ENCODE assay signal across 1 cellular context in the genomic region with DNA sequence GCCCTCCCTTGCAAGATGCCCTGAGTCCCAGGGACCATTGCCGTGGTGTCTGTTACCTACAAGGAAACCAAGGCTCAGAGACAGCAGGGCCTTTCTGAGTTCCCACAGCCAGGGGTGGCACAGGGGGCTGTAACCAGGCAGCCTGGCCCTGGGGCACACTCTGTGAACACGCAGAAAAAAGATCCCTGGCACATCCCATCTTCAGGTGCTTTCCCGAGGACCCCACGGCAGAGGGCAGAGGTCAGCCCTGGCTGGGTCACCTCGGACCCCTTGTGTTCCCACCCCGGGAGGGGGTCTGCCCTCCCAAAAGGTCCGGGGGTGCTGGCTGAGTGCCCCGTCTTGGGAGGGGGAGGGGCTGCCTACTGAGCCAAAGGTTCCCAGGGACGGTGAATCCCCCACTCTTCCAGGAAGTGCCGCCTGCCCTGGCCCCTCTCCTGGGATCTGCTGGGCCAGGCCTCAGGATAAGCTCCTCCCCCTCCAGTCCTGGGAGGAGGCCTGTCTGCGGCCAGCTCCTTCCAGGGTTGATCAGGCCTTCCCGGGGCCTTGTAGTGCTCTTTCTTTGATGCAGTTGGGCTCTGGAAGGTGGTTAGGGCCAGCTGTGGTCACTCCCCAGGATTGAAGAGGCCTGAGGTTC.
A peak's percentile ranks its signal among the peaks of the same experiment; 100 is the strongest.
TF ChIP-seq lines count a peak whose summit lies in the region.

No MANE protein-coding gene starts in this region.

TF ChIP-seq in K562, 482 proteins besides CTCF, POLR2A, EP300 and RAD21:
- peak; percentile 33; the same call in 1 of the 2 replicates for TF ChIP-seq ZBTB7A (IDR thresholded peaks at IDR 0.05; ENCODE audit: borderline replicate concordance, control insufficient read depth, low read depth, low read length)
- peak; percentile 55 for TF ChIP-seq ZFX (CRISPR knock-in tag; IDR thresholded peaks at IDR 0.05)
- TF ChIP-seq PTBP1 (IDR thresholded peaks at IDR 0.05; ENCODE audit: low read depth, low read length): no peak
- no peak for TF ChIP-seq ZNF224 (CRISPR knock-in tag; IDR thresholded peaks at IDR 0.05)
- 0 out of 4 replicates have a peak, but pooled peaks of 1 of the 2 experiments have one; percentile 31 for TF ChIP-seq UBTF (IDR thresholded peaks at IDR 0.05; ENCODE audit: borderline replicate concordance in 1 of 2, low read depth in 2 of 2, low read length in 2 of 2)
- TF ChIP-seq KDM2B (CRISPR knock-in tag; IDR thresholded peaks at IDR 0.05): no peak
- TF ChIP-seq, protein P1, sequence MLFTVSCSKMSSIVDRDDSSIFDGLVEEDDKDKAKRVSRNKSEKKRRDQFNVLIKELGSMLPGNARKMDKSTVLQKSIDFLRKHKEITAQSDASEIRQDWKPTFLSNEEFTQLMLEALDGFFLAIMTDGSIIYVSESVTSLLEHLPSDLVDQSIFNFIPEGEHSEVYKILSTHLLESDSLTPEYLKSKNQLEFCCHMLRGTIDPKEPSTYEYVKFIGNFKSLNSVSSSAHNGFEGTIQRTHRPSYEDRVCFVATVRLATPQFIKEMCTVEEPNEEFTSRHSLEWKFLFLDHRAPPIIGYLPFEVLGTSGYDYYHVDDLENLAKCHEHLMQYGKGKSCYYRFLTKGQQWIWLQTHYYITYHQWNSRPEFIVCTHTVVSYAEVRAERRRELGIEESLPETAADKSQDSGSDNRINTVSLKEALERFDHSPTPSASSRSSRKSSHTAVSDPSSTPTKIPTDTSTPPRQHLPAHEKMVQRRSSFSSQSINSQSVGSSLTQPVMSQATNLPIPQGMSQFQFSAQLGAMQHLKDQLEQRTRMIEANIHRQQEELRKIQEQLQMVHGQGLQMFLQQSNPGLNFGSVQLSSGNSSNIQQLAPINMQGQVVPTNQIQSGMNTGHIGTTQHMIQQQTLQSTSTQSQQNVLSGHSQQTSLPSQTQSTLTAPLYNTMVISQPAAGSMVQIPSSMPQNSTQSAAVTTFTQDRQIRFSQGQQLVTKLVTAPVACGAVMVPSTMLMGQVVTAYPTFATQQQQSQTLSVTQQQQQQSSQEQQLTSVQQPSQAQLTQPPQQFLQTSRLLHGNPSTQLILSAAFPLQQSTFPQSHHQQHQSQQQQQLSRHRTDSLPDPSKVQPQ (CRISPR knock-in tag; IDR thresholded peaks at IDR 0.05; ENCODE audit: borderline replicate concordance): no peak
- TF ChIP-seq TEAD4 (IDR thresholded peaks at IDR 0.05; ENCODE audit: low read length): no peak
- no peak for TF ChIP-seq TEAD4 (CRISPR knock-in tag; IDR thresholded peaks at IDR 0.05; ENCODE audit: borderline replicate concordance)
- TF ChIP-seq MAZ (CRISPR knock-in tag; conservative IDR thresholded peaks at IDR 0.05 in 1 of 2, IDR thresholded peaks at IDR 0.05 in 1 of 2): 0 out of 4 replicates have a peak, but pooled peaks of 1 of the 2 experiments have one; percentile 20
